1 cellular context compared by ENCODE assay signal in the genomic region with DNA sequence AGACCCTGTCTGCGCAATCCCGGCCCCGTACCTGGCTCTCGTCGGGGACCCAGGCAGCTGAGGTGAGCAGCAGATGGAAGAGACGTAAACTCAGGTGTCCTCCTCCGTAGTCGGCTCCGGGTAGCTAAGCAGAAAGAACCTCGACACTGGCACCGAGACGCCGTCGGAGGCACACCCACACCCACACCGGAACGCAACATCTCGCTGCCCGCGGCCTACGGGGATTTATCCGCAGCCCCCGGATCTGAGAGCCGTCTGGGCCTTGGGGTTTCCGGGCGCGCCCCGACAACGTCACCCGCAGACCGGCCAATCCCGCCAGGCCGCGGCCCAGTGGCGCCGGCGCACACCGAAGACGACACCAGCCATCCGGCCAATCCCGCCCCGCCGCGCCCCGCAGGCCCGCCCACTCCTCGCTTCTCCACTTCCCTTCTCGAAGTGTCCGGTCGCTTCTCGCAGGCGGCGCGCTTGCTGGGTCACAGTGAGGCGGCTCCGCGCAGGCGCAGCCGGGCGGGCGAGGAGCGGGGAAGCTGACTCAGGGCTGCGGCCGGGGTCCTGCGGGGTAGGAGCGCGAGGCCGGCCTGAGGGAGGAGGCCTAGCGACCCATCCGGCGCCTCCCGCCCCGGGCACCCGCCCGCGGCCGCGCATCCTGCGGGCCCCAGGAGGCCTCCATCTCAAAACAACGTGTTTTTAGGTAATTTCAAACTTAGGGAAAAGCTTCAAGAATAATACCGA.
TF ChIP-seq lines count a peak whose summit lies in the region.

A gene with protein sequence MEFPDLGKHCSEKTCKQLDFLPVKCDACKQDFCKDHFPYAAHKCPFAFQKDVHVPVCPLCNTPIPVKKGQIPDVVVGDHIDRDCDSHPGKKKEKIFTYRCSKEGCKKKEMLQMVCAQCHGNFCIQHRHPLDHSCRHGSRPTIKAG (minus strand): TSS at position 264 of the 732 bp plus-strand sequence. CDS start 1,984 bp downstream, outside the sequence.

TF ChIP-seq in HepG2, 621 proteins besides CTCF, POLR2A, EP300 and RAD21 (continued from another document and continues in another):
- TF ChIP-seq, protein P1, sequence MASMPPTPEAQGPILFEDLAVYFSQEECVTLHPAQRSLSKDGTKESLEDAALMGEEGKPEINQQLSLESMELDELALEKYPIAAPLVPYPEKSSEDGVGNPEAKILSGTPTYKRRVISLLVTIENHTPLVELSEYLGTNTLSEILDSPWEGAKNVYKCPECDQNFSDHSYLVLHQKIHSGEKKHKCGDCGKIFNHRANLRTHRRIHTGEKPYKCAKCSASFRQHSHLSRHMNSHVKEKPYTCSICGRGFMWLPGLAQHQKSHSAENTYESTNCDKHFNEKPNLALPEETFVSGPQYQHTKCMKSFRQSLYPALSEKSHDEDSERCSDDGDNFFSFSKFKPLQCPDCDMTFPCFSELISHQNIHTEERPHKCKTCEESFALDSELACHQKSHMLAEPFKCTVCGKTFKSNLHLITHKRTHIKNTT (CRISPR knock-in tag; IDR thresholded peaks at IDR 0.05): no peak
- TF ChIP-seq ZNF232 (CRISPR knock-in tag; IDR thresholded peaks at IDR 0.05; ENCODE audit: borderline replicate concordance): 0 out of 2 replicates have a peak, but pooled peaks have one; percentile 20
- TF ChIP-seq CENPT (CRISPR knock-in tag; IDR thresholded peaks at IDR 0.05; ENCODE audit: low read depth): no peak
- no peak for TF ChIP-seq ZNF24 (IDR thresholded peaks at IDR 0.05)
- TF ChIP-seq, protein P2, sequence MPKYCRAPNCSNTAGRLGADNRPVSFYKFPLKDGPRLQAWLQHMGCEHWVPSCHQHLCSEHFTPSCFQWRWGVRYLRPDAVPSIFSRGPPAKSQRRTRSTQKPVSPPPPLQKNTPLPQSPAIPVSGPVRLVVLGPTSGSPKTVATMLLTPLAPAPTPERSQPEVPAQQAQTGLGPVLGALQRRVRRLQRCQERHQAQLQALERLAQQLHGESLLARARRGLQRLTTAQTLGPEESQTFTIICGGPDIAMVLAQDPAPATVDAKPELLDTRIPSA (CRISPR knock-in tag; IDR thresholded peaks at IDR 0.05; ENCODE audit: borderline replicate concordance): no peak
- TF ChIP-seq, protein P3, sequence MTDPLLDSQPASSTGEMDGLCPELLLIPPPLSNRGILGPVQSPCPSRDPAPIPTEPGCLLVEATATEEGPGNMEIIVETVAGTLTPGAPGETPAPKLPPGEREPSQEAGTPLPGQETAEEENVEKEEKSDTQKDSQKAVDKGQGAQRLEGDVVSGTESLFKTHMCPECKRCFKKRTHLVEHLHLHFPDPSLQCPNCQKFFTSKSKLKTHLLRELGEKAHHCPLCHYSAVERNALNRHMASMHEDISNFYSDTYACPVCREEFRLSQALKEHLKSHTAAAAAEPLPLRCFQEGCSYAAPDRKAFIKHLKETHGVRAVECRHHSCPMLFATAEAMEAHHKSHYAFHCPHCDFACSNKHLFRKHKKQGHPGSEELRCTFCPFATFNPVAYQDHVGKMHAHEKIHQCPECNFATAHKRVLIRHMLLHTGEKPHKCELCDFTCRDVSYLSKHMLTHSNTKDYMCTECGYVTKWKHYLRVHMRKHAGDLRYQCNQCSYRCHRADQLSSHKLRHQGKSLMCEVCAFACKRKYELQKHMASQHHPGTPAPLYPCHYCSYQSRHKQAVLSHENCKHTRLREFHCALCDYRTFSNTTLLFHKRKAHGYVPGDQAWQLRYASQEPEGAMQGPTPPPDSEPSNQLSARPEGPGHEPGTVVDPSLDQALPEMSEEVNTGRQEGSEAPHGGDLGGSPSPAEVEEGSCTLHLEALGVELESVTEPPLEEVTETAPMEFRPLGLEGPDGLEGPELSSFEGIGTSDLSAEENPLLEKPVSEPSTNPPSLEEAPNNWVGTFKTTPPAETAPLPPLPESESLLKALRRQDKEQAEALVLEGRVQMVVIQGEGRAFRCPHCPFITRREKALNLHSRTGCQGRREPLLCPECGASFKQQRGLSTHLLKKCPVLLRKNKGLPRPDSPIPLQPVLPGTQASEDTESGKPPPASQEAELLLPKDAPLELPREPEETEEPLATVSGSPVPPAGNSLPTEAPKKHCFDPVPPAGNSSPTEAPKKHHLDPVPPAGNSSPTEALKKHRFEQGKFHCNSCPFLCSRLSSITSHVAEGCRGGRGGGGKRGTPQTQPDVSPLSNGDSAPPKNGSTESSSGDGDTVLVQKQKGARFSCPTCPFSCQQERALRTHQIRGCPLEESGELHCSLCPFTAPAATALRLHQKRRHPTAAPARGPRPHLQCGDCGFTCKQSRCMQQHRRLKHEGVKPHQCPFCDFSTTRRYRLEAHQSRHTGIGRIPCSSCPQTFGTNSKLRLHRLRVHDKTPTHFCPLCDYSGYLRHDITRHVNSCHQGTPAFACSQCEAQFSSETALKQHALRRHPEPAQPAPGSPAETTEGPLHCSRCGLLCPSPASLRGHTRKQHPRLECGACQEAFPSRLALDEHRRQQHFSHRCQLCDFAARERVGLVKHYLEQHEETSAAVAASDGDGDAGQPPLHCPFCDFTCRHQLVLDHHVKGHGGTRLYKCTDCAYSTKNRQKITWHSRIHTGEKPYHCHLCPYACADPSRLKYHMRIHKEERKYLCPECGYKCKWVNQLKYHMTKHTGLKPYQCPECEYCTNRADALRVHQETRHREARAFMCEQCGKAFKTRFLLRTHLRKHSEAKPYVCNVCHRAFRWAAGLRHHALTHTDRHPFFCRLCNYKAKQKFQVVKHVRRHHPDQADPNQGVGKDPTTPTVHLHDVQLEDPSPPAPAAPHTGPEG (CRISPR knock-in tag; IDR thresholded peaks at IDR 0.05): 0 out of 2 replicates have a peak, but pooled peaks have one; percentile 27
- peak; percentile 49 to 74 for TF ChIP-seq MAFK (conservative IDR thresholded peaks at IDR 0.05 in 1 of 2, IDR thresholded peaks at IDR 0.05 in 1 of 2; ENCODE audit: low read length in 2 of 2)
- TF ChIP-seq ZNF572 (CRISPR knock-in tag; IDR thresholded peaks at IDR 0.05): 0 out of 2 replicates have a peak, but pooled peaks have one; percentile 41
- TF ChIP-seq, protein P4, sequence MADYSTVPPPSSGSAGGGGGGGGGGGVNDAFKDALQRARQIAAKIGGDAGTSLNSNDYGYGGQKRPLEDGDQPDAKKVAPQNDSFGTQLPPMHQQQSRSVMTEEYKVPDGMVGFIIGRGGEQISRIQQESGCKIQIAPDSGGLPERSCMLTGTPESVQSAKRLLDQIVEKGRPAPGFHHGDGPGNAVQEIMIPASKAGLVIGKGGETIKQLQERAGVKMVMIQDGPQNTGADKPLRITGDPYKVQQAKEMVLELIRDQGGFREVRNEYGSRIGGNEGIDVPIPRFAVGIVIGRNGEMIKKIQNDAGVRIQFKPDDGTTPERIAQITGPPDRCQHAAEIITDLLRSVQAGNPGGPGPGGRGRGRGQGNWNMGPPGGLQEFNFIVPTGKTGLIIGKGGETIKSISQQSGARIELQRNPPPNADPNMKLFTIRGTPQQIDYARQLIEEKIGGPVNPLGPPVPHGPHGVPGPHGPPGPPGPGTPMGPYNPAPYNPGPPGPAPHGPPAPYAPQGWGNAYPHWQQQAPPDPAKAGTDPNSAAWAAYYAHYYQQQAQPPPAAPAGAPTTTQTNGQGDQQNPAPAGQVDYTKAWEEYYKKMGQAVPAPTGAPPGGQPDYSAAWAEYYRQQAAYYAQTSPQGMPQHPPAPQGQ (CRISPR knock-in tag; IDR thresholded peaks at IDR 0.05; ENCODE audit: borderline replicate concordance): no peak
- TF ChIP-seq SSRP1 (CRISPR knock-in tag; IDR thresholded peaks at IDR 0.05): no peak; the same call in 1 of the 2 replicates
- no peak for TF ChIP-seq ZNF619 (CRISPR knock-in tag; IDR thresholded peaks at IDR 0.05)
- TF ChIP-seq DPF2 (CRISPR knock-in tag; IDR thresholded peaks at IDR 0.05; ENCODE audit: borderline replicate concordance, low read depth): no peak
- TF ChIP-seq ZKSCAN1 (IDR thresholded peaks at IDR 0.05; ENCODE audit: low read length): no peak
- peak; percentile 71 for TF ChIP-seq HCFC1 (IDR thresholded peaks at IDR 0.05; ENCODE audit: low read depth, low read length)
- TF ChIP-seq ZNF7 (CRISPR knock-in tag; IDR thresholded peaks at IDR 0.05): no peak
- no peak for TF ChIP-seq ZNF737 (CRISPR knock-in tag; IDR thresholded peaks at IDR 0.05; ENCODE audit: borderline replicate concordance)
- peak; percentile 45; the same call in 1 of the 2 replicates for TF ChIP-seq MED1 (CRISPR knock-in tag; IDR thresholded peaks at IDR 0.05)
- peak; percentile 98 for TF ChIP-seq GATAD1 (CRISPR knock-in tag; IDR thresholded peaks at IDR 0.05)
- TF ChIP-seq HDAC2 (CRISPR knock-in tag; IDR thresholded peaks at IDR 0.05): peak; percentile 8; the same call in 1 of the 2 replicates
- TF ChIP-seq ZNF569 (CRISPR knock-in tag; IDR thresholded peaks at IDR 0.05; ENCODE audit: borderline replicate concordance): no peak
- TF ChIP-seq ZMYM4 (CRISPR knock-in tag; IDR thresholded peaks at IDR 0.05): peak; percentile 79
- no peak for TF ChIP-seq ZNF121 (CRISPR knock-in tag; IDR thresholded peaks at IDR 0.05)
- no peak for TF ChIP-seq SNRNP70 (IDR thresholded peaks at IDR 0.05; ENCODE audit: low read depth, low read length)
- no peak; the same call in 1 of the 2 replicates for TF ChIP-seq TGIF2 (CRISPR knock-in tag; IDR thresholded peaks at IDR 0.05)
- no peak for TF ChIP-seq PTBP1 (IDR thresholded peaks at IDR 0.05; ENCODE audit: low read depth, low read length, poor library complexity, severe bottlenecking)
- no peak for TF ChIP-seq ZNF143 (CRISPR knock-in tag; IDR thresholded peaks at IDR 0.05)
- peak; percentile 4; the same call in 1 of the 2 replicates for TF ChIP-seq ZNF138 (CRISPR knock-in tag; IDR thresholded peaks at IDR 0.05; ENCODE audit: low read depth)
- no peak for TF ChIP-seq ZNF430 (CRISPR knock-in tag; IDR thresholded peaks at IDR 0.05)
- no peak for TF ChIP-seq SMAD9 (CRISPR knock-in tag; IDR thresholded peaks at IDR 0.05)
- TF ChIP-seq SIN3A (IDR thresholded peaks at IDR 0.05; ENCODE audit: borderline replicate concordance, low read depth, low read length): peak; percentile 92; the same call in 1 of the 2 replicates
- TF ChIP-seq SIN3B (IDR thresholded peaks at IDR 0.05; ENCODE audit: low read length): peak; percentile 94
- TF ChIP-seq CEBPG (CRISPR knock-in tag; IDR thresholded peaks at IDR 0.05): no peak
- 0 out of 2 replicates have a peak, but pooled peaks have one; percentile 19 for TF ChIP-seq ZNF772 (CRISPR knock-in tag; IDR thresholded peaks at IDR 0.05)
- no peak; the same call in 1 of the 2 replicates for TF ChIP-seq HES4 (CRISPR knock-in tag; IDR thresholded peaks at IDR 0.05; ENCODE audit: borderline replicate concordance)
- TF ChIP-seq BRD4 (CRISPR knock-in tag; IDR thresholded peaks at IDR 0.05): peak; percentile 73
- no peak for TF ChIP-seq RAD51 (IDR thresholded peaks at IDR 0.05; ENCODE audit: borderline replicate concordance)
- TF ChIP-seq, protein P5, sequence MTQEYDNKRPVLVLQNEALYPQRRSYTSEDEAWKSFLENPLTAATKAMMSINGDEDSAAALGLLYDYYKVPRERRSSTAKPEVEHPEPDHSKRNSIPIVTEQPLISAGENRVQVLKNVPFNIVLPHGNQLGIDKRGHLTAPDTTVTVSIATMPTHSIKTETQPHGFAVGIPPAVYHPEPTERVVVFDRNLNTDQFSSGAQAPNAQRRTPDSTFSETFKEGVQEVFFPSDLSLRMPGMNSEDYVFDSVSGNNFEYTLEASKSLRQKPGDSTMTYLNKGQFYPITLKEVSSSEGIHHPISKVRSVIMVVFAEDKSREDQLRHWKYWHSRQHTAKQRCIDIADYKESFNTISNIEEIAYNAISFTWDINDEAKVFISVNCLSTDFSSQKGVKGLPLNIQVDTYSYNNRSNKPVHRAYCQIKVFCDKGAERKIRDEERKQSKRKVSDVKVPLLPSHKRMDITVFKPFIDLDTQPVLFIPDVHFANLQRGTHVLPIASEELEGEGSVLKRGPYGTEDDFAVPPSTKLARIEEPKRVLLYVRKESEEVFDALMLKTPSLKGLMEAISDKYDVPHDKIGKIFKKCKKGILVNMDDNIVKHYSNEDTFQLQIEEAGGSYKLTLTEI (CRISPR knock-in tag; conservative IDR thresholded peaks at IDR 0.05): no peak
- TF ChIP-seq KDM5B (CRISPR knock-in tag; IDR thresholded peaks at IDR 0.05; ENCODE audit: borderline replicate concordance): peak; percentile 67
- TF ChIP-seq ARNT2 (CRISPR knock-in tag; IDR thresholded peaks at IDR 0.05; ENCODE audit: low read depth): peak; percentile 52
- peak; percentile 46; the same call in 1 of the 2 replicates for TF ChIP-seq ZNF331 (CRISPR knock-in tag; IDR thresholded peaks at IDR 0.05)
- TF ChIP-seq, protein P6, sequence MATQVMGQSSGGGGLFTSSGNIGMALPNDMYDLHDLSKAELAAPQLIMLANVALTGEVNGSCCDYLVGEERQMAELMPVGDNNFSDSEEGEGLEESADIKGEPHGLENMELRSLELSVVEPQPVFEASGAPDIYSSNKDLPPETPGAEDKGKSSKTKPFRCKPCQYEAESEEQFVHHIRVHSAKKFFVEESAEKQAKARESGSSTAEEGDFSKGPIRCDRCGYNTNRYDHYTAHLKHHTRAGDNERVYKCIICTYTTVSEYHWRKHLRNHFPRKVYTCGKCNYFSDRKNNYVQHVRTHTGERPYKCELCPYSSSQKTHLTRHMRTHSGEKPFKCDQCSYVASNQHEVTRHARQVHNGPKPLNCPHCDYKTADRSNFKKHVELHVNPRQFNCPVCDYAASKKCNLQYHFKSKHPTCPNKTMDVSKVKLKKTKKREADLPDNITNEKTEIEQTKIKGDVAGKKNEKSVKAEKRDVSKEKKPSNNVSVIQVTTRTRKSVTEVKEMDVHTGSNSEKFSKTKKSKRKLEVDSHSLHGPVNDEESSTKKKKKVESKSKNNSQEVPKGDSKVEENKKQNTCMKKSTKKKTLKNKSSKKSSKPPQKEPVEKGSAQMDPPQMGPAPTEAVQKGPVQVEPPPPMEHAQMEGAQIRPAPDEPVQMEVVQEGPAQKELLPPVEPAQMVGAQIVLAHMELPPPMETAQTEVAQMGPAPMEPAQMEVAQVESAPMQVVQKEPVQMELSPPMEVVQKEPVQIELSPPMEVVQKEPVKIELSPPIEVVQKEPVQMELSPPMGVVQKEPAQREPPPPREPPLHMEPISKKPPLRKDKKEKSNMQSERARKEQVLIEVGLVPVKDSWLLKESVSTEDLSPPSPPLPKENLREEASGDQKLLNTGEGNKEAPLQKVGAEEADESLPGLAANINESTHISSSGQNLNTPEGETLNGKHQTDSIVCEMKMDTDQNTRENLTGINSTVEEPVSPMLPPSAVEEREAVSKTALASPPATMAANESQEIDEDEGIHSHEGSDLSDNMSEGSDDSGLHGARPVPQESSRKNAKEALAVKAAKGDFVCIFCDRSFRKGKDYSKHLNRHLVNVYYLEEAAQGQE (IDR thresholded peaks at IDR 0.05; ENCODE audit: borderline replicate concordance in 1 of 2, low read depth in 1 of 2, low read length in 2 of 2): no peak
- TF ChIP-seq, protein P7, sequence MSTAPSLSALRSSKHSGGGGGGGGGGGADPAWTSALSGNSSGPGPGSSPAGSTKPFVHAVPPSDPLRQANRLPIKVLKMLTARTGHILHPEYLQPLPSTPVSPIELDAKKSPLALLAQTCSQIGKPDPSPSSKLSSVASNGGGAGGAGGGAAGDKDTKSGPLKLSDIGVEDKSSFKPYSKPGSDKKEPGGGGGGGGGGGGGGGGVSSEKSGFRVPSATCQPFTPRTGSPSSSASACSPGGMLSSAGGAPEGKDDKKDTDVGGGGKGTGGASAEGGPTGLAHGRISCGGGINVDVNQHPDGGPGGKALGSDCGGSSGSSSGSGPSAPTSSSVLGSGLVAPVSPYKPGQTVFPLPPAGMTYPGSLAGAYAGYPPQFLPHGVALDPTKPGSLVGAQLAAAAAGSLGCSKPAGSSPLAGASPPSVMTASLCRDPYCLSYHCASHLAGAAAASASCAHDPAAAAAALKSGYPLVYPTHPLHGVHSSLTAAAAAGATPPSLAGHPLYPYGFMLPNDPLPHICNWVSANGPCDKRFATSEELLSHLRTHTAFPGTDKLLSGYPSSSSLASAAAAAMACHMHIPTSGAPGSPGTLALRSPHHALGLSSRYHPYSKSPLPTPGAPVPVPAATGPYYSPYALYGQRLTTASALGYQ (CRISPR knock-in tag; IDR thresholded peaks at IDR 0.05): peak; percentile 38; the same call in 1 of the 2 replicates
